In the genomic region with DNA sequence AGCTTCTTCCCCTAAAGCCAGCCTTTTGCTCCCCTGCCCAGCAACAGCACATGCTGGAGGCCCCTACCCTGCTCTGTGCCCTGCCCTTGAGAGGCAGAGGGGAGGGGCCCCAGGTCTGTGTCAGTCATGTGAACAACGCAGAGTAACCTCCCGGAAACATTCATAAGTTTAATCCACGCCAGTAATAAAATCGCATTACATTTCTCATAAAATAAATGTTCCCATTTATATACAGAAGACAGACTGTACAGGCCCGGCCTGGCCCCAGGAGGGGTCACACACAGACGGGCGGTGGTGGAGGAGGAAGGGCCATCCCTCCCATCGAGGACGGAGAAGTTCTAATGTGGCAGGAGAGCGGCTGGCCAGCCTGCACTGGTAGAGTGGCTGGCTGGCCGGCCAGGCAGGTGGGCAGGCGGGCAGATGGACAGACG, we compare ENCODE assay signal across 23 cellular contexts. TPM values are rescaled to one million over a fixed set of nuclear protein-coding genes. Genes with fewer than 3 reads are reported as not detected.
DNase-seq lines count a peak whose midpoint lies in the region; ATAC-seq and TF ChIP-seq lines count a peak whose summit lies in the region.
"Had no signal": no experiment of that assay in that cellular context is flagged by ENCODE, and none has a peak within 500 bp of the region (broad histone marks: within the 10 kb centered on the region; RNA-seq: fewer than 3 reads in every experiment).

No MANE protein-coding gene starts in this region.

- TF ChIP-seq POLR2A in transverse colon (IDR thresholded peaks at IDR 0.05) = no peak

- H3K79me1 ChIP-seq in neuronal stem cell (ENCODE audit: low read depth, low read length) = no peaks in the 10 kb centered on the region

- H3K36me3 Mint-ChIP-seq in CD4-positive, CD25-positive, alpha-beta regulatory T cell = no peaks in the 10 kb centered on the region
- H3K36me3 Mint-ChIP-seq: CD8-positive, alpha-beta memory T cell had no signal

- peaks cover 7% of the 10 kb centered on the region for H3K27me3 Mint-ChIP-seq in CD4-positive, CD25-positive, alpha-beta regulatory T cell

- no peak overlapping the region for H4K8ac ChIP-seq in neuronal stem cell (ENCODE audit: low read depth, low read length)

- H2AK5ac ChIP-seq in neuronal stem cell (ENCODE audit: low read depth, low read length) = peak overlapping the region; percentile 8

- no CpG with 5 or more reads among the region's 13 CpGs for WGBS in neuronal stem cell (ENCODE audit: extremely low coverage in 2 of 2, insufficient read length in 2 of 2, insufficient replicate concordance in 1 of 2), 2 donors
- WGBS in transverse colon (ENCODE audit: low coverage in 1 of 2), 2 donors = 61% methylated on average over 13 of the region's 13 CpGs; no CpG with 5 or more reads in 1 of the 2 donors

- H3K36me3 ChIP-seq in CD4-positive, CD25-positive, alpha-beta regulatory T cell (ENCODE audit: control insufficient read depth, insufficient read depth, low read length) = no peaks in the 10 kb centered on the region
- peaks cover 0 to 1% of the 10 kb centered on the region in 2 donors for H3K36me3 ChIP-seq in neuronal stem cell (replicated peaks in 1 of 2; ENCODE audit: control insufficient read depth in 2 of 2, insufficient read depth in 2 of 2, low read length in 2 of 2)
- H3K36me3 ChIP-seq in transverse colon = no peaks in the 10 kb centered on the region
- H3K36me3 ChIP-seq: BLaER1 had no signal

- H3K9me3 ChIP-seq in CD4-positive, CD25-positive, alpha-beta regulatory T cell (ENCODE audit: control insufficient read depth in 2 of 2, low read length in 2 of 2) = no peaks in the 10 kb centered on the region
- H3K9me3 ChIP-seq in neuronal stem cell (replicated peaks in 1 of 2; ENCODE audit: control insufficient read depth in 2 of 2, insufficient read depth in 1 of 2, low read depth in 1 of 2, low read length in 2 of 2) = no peaks in the 10 kb centered on the region
- H3K9me3 ChIP-seq in transverse colon = no peaks in the 10 kb centered on the region
- H3K9me3 ChIP-seq: BLaER1 had no signal

- H3K23ac ChIP-seq in neuronal stem cell (ENCODE audit: low read depth, low read length, poor library complexity) = no peak overlapping the region

- no peaks in the 10 kb centered on the region for H3K4me1 ChIP-seq in CD4-positive, CD25-positive, alpha-beta regulatory T cell (ENCODE audit: control insufficient read depth, insufficient read depth, low read length, poor library complexity, severe bottlenecking)
- H3K4me1 ChIP-seq in neuronal stem cell (ENCODE audit: control insufficient read depth in 2 of 2, insufficient read depth in 1 of 2, low read depth in 1 of 2, low read length in 2 of 2) (peaks cover 0 to 13% of the 10 kb centered on the region in 2 donors), transverse colon (peaks cover 0 to 29% (median 16%) of the 10 kb centered on the region in 4 donors)

- H3K4me2 ChIP-seq in neuronal stem cell (ENCODE audit: insufficient read depth, low read length, poor library complexity, severe bottlenecking) = no peak overlapping the region
- H3K4me2 ChIP-seq: GM23338 had no signal

- no peak overlapping the region for H3K4me3 Mint-ChIP-seq in CD4-positive, CD25-positive, alpha-beta regulatory T cell
- H3K4me3 Mint-ChIP-seq: CD8-positive, alpha-beta memory T cell; GM23338; HFFc6 had no signal

- DNase-seq in CD4-positive, CD25-positive, alpha-beta regulatory T cell = no peak
- DNase-seq in left colon (peak; percentile 51 to 61), neuronal stem cell (ENCODE audit: low spot score) (no peak), transverse colon (peak; percentile 75), NCI-H1436 treated with DMSO at 0.1 percent for 48 hours (lab: John Stamatoyannopoulos, UW) (no peak), NCI-H1436 (lab: John Stamatoyannopoulos, UW) (no peak)
- no peak for DNase-seq in activated naive CD4-positive, alpha-beta T cell treated with anti-CD3 and anti-CD28 coated beads, Interleukin-2, amount 50 U/mL, for 16 hours
- DNase-seq: 8988T; CD8-positive, alpha-beta memory T cell; COR-L47; DMS 273 treated with DMSO at 0.1 percent for 48 hours; DMS53; DND-41; H7 had no signal

- peaks cover 0 to 1% (median 0%) of the 10 kb centered on the region in 7 donors for H3K9me3 Mint-ChIP-seq in CD4-positive, CD25-positive, alpha-beta regulatory T cell
- H3K9me3 Mint-ChIP-seq: CD8-positive, alpha-beta memory T cell; GM23338; HFFc6 had no signal

- no peak overlapping the region for H3K18ac ChIP-seq in neuronal stem cell (ENCODE audit: low read length)

- H2BK15ac ChIP-seq in neuronal stem cell (ENCODE audit: low read length) = no peak overlapping the region

- no peak for TF ChIP-seq EP300 in transverse colon (IDR thresholded peaks at IDR 0.05; ENCODE audit: low read depth)

- H2AFZ ChIP-seq in neuronal stem cell (ENCODE audit: low read length) = peak overlapping the region; percentile 22

- no peak for TF ChIP-seq CTCF in transverse colon (IDR thresholded peaks at IDR 0.05)

- H3K27ac ChIP-seq in CD4-positive, CD25-positive, alpha-beta regulatory T cell (ENCODE audit: insufficient read depth, low read length, poor library complexity, severe bottlenecking) = no peak overlapping the region
- no peak overlapping the region for H3K27ac ChIP-seq in neuronal stem cell (replicated peaks; ENCODE audit: low read length)
- peak overlapping the region in 2 of 4 donors; percentile 52 to 66 for H3K27ac ChIP-seq in transverse colon
- H3K27ac ChIP-seq: BLaER1, HL-60 had no signal

- H3K4ac ChIP-seq in neuronal stem cell (ENCODE audit: low read length) = no peak overlapping the region

- H2BK120ac ChIP-seq in neuronal stem cell (ENCODE audit: low read depth, low read length) = no peak overlapping the region

- in situ Hi-C loops in transverse colon (cut with MboI; ENCODE audit: low pct_ligation_motif_present in 1 of 4, low pct_unique_long_range_greater_than_20kb in 1 of 4, low sequenced_read_pairs in 3 of 4) = loop anchor here in 3 of 4 donors (10.0 kb wide), 1 partner anchor 341 kb away; no protein-coding TSS in a partner anchor

- H3K27me3 ChIP-seq in CD4-positive, CD25-positive, alpha-beta regulatory T cell (ENCODE audit: control insufficient read depth, insufficient read depth, low read length) = no peaks in the 10 kb centered on the region
- H3K27me3 ChIP-seq in neuronal stem cell (ENCODE audit: control insufficient read depth in 3 of 3, insufficient read depth in 3 of 3, low read depth in 1 of 3, low read length in 3 of 3) (peaks cover 0 to 10% (median 0%) of the 10 kb centered on the region in 3 experiments), transverse colon (no peaks in the 10 kb centered on the region)

- no peak for ATAC-seq in CD4-positive, CD25-positive, alpha-beta regulatory T cell (ENCODE audit: low read depth in 2 of 2)
- ATAC-seq in left colon = peak; percentile 86
- ATAC-seq: GM23338, HCT116 had no signal

- H3K27ac Mint-ChIP-seq in CD4-positive, CD25-positive, alpha-beta regulatory T cell = peak overlapping the region in 2 of 3 donors; percentile 18 to 82
- H3K27ac Mint-ChIP-seq: GM23338, HFFc6 had no signal

- no peak overlapping the region for H3K9ac ChIP-seq in neuronal stem cell (ENCODE audit: low read depth, low read length, poor library complexity)
- H3K9ac ChIP-seq: BLaER1 had no signal

- no peak overlapping the region for H4K91ac ChIP-seq in neuronal stem cell (ENCODE audit: low read depth, low read length, poor library complexity)

- no peak overlapping the region for H2BK5ac ChIP-seq in neuronal stem cell (ENCODE audit: low read length)

- H3K4me3 ChIP-seq in CD4-positive, CD25-positive, alpha-beta regulatory T cell (ENCODE audit: low read depth, low read length) = no peak overlapping the region
- H3K4me3 ChIP-seq in neuronal stem cell (ENCODE audit: low read length in 2 of 2) (no peak overlapping the region), transverse colon (no peak overlapping the region)
- H3K4me3 ChIP-seq: BLaER1, GM23338 had no signal

- no peak overlapping the region for H3K14ac ChIP-seq in neuronal stem cell (ENCODE audit: low read length)

- H3K4me1 Mint-ChIP-seq in CD4-positive, CD25-positive, alpha-beta regulatory T cell = peaks cover 0 to 2% (median 0%) of the 10 kb centered on the region in 4 donors

- H2BK12ac ChIP-seq in neuronal stem cell (ENCODE audit: low read length) = no peak overlapping the region

- intact Hi-C loops in left colon (cut with DNase I, micrococcal nuclease) (loop anchor here in 1 of 2 donors (10.0 kb wide), 1 partner anchor 341 kb away; no protein-coding TSS in a partner anchor), transverse colon (cut with DNase I; ENCODE audit: low total_unique reads) (loop anchor here (2.0 kb wide), 1 partner anchor 343 kb away; no protein-coding TSS in a partner anchor)

RNA-seq across cellular contexts. Expression of a gene that starts 39.5 kb away (rescaled TPM):
- total RNA-seq in CD4-positive, CD25-positive, alpha-beta regulatory T cell = not detected
- under 1 TPM in 1 of 4 donors, not detected in 3; 0.24 TPM for polyA plus RNA-seq in CD4-positive, CD25-positive, alpha-beta regulatory T cell
- total RNA-seq in left colon (not detected), transverse colon (not detected)
- polyA plus RNA-seq in neuronal stem cell (2013, experiment 1 of 2) = 9.9 TPM
- polyA plus RNA-seq in neuronal stem cell (2013, experiment 2 of 2) = 9.4 TPM
- total RNA-seq: A673; CD8-positive, alpha-beta memory T cell; G401; GM23338; HFFc6 had no signal
- polyA plus RNA-seq: AG04450 had no signal

RNA-seq across cellular contexts. Expression of a gene that starts 55.4 kb away (rescaled TPM):
- total RNA-seq in CD4-positive, CD25-positive, alpha-beta regulatory T cell = 23.8 TPM
- polyA plus RNA-seq in CD4-positive, CD25-positive, alpha-beta regulatory T cell = 1 to 10 TPM; 1.5 to 4.7 (median 2.5) TPM
- total RNA-seq in left colon (1 to 10 TPM; 1.4 to 3.3 TPM), transverse colon (10 to 100 TPM in 2 of 4 donors, 1 to 10 TPM in 2; 3.3 to 43.0 (median 12.5) TPM)
- polyA plus RNA-seq in neuronal stem cell (2013, experiment 1 of 2) = 12.4 TPM
- 12.3 TPM for polyA plus RNA-seq in neuronal stem cell (2013, experiment 2 of 2)
- total RNA-seq: A673, G401, HFFc6, HT1080 had no signal
- polyA plus RNA-seq: AG04450 had no signal

Comparison
In these comparisons a context has a peak if more than half of its experiments do, and no peak if none do; other contexts are left out.
1. DNase-seq: peak in left colon (2 of 2) and transverse colon (single experiment); none in CD4-positive, CD25-positive, alpha-beta regulatory T cell (0 of 3), neuronal stem cell (single experiment), NCI-H1436 treated with DMSO at 0.1 percent for 48 hours (single experiment), activated naive CD4-positive, alpha-beta T cell treated with anti-CD3 and anti-CD28 coated beads, Interleukin-2, amount 50 U/mL, for 16 hours (single experiment) and NCI-H1436 (single experiment).